ENCODE assay signal across 10 cellular contexts in the genomic region with DNA sequence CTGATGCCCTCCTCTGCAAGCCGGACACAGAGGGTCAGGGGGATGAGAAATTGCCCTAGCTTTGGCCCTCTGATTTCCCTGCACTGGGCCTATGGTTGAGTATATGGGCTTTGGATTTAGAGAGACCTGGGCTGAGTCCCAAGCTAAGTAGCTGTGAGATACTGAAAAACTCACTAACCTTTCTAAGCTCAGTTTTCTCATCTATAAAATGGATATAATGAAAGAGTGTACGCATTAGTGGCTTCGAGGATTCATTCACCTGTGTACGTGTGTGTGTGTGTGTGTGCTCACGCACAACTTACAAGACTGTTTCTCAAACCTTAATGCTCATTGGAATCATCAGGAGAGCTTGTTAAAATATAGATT. TPM values are rescaled to one million over a fixed set of nuclear protein-coding genes. Genes with fewer than 3 reads are reported as not detected.
DNase-seq lines count a peak whose midpoint lies in the region; ATAC-seq and TF ChIP-seq lines count a peak whose summit lies in the region.
"Had no signal": no experiment of that assay in that cellular context is flagged by ENCODE, and none has a peak within 500 bp of the region (broad histone marks: within the 10 kb centered on the region; RNA-seq: fewer than 3 reads in every experiment).

No MANE protein-coding gene starts in this region.

- H3K18ac ChIP-seq in trophoblast cell (ENCODE audit: low read length): no peak overlapping the region

- H4K91ac ChIP-seq in trophoblast cell (ENCODE audit: low read depth, low read length): no peak overlapping the region

- H3K4me1 ChIP-seq in GM23248 (ENCODE audit: insufficient read depth) (no peaks in the 10 kb centered on the region), trophoblast cell (ENCODE audit: control insufficient read depth in 1 of 2, insufficient read depth in 2 of 2, low read length in 2 of 2) (peaks cover 3 to 8% of the 10 kb centered on the region in 2 experiments)

- no peaks in the 10 kb centered on the region for H4K20me1 ChIP-seq in GM23248 (ENCODE audit: insufficient read depth)

- no peak overlapping the region for H3K14ac ChIP-seq in trophoblast cell (ENCODE audit: low read length)

- H3K36me3 ChIP-seq in GM23248 (ENCODE audit: low read depth): no peaks in the 10 kb centered on the region
- H3K36me3 ChIP-seq in trophoblast cell (ENCODE audit: control insufficient read depth in 1 of 2, insufficient read depth in 2 of 2, low read length in 2 of 2): no peaks in the 10 kb centered on the region

- ATAC-seq in natural killer cell (no peak), esophagus mucosa (no peak)

- H2AFZ ChIP-seq in GM23248: peak overlapping the region; percentile 87; the same call in 1 of the 2 replicates
- no peak overlapping the region for H2AFZ ChIP-seq in trophoblast cell (ENCODE audit: insufficient read depth, low read length, poor library complexity)

- intact Hi-C loops in natural killer cell (cut with micrococcal nuclease): loop anchor here (10.0 kb wide), 2 partner anchors 61 to 609 kb away; no protein-coding TSS in a partner anchor

- WGBS in GM23248 (ENCODE audit: low coverage in 1 of 2, low lambda C conversion rate in 2 of 2, missing lambda C conversion rate in 2 of 2), 2 experiments: 46 to 58% methylated on average over 5 of the region's 5 CpGs
- WGBS in trophoblast cell (ENCODE audit: extremely low coverage, insufficient coverage, insufficient read length): no CpG with 5 or more reads among the region's 5 CpGs

- POLR2A ChIA-PET in GM10248 (lab: Yijun Ruan, JAX): interaction anchor here (0.5 to 0.6 kb wide), 2 partner anchors 103 to 369 kb away, joined by 4 to 7 read pairs; no protein-coding TSS in a partner anchor

- H3K9ac ChIP-seq in GM23248: no peak overlapping the region
- no peak overlapping the region for H3K9ac ChIP-seq in trophoblast cell (ENCODE audit: low read length)

- H3K27ac ChIP-seq in 22Rv1 (no peak overlapping the region), GM23248 (no peak overlapping the region), trophoblast cell (ENCODE audit: low read depth, low read length) (no peak overlapping the region)

- H3F3A ChIP-seq in GM23248 (ENCODE audit: insufficient read depth): no peaks in the 10 kb centered on the region

- no peak overlapping the region for H4K12ac ChIP-seq in trophoblast cell (ENCODE audit: low read depth, low read length)

- H3K4me3 Mint-ChIP-seq in natural killer cell: peak overlapping the region; percentile 80

- H3K4me3 ChIP-seq in GM23248 (peak overlapping the region; percentile 74), astrocyte of the spinal cord (ENCODE audit: low read depth, low read length) (peak overlapping the region; percentile 45), trophoblast cell (ENCODE audit: low read depth, low read length) (no peak overlapping the region)

- no peak overlapping the region for H3K4ac ChIP-seq in trophoblast cell (ENCODE audit: low read depth, low read length)

- CTCF ChIA-PET in GM10248 (lab: Yijun Ruan, JAX): interaction anchor here (0.7 to 8.0 kb wide), 46 partner anchors 9 to 547 kb away, joined by 3 to 110 read pairs (median 5); a partner anchor contains a TSS

- no peaks in the 10 kb centered on the region for H3K27me3 ChIP-seq in GM23248 (replicated peaks; ENCODE audit: insufficient read depth)
- H3K27me3 ChIP-seq in trophoblast cell (ENCODE audit: insufficient read depth, low read length): peaks cover 6% of the 10 kb centered on the region

- no peak overlapping the region for H3K27ac Mint-ChIP-seq in natural killer cell

- in situ Hi-C loops in GM23248 (cut with MboI): loop anchor here (25.0 kb wide), 1 partner anchor 257 kb away; no protein-coding TSS in a partner anchor
- in situ Hi-C loops in astrocyte of the spinal cord (cut with HindIII; ENCODE audit: low sequenced_read_pairs): no loop called here
- in situ Hi-C loops in GM13977 (cut with MboI; ENCODE audit: low pct_unique_long_range_greater_than_20kb, low sequenced_read_pairs, unreplicated experiment): no loop called here

- no peak overlapping the region for H3K23ac ChIP-seq in trophoblast cell (ENCODE audit: low read length)

- no peak for DNase-seq in GM23248
- DNase-seq in astrocyte of the spinal cord (ENCODE audit: low read depth, low spot score): no peak
- no peak for DNase-seq in natural killer cell
- no peak for DNase-seq in GM10248 (ENCODE audit: extremely low spot score)
- no peak for DNase-seq in trophoblast cell
- DNase-seq in GM13977 (ENCODE audit: low spot score): no peak
- DNase-seq: NCI-H1436 treated with DMSO at 0.1 percent for 48 hours had no signal

- no peaks in the 10 kb centered on the region for H3K79me2 ChIP-seq in GM23248 (ENCODE audit: insufficient read depth)
- H3K79me2 ChIP-seq in trophoblast cell (ENCODE audit: control insufficient read depth, insufficient read depth, low read length, poor library complexity): no peaks in the 10 kb centered on the region

- H2BK12ac ChIP-seq in trophoblast cell (ENCODE audit: low read length): no peak overlapping the region

- peaks cover 5% of the 10 kb centered on the region for H3K79me1 ChIP-seq in trophoblast cell (ENCODE audit: low read length)

- TF ChIP-seq CTCF in 22Rv1 (IDR thresholded peaks at IDR 0.05) (peak; percentile 73), astrocyte of the spinal cord (IDR thresholded peaks at IDR 0.05; ENCODE audit: low read depth, low read length) (no peak), natural killer cell (IDR thresholded peaks at IDR 0.05) (peak; percentile 38), GM10248 (IDR thresholded peaks at IDR 0.05; ENCODE audit: control extremely low read depth, extremely low read depth, low read depth, missing control alignments) (no peak), GM13977 (IDR thresholded peaks at IDR 0.05; ENCODE audit: extremely low read depth, insufficient read depth, missing control alignments) (no peak)

- peak overlapping the region; percentile 76 for H3K4me2 ChIP-seq in GM23248 (ENCODE audit: unreplicated experiment)
- no peak overlapping the region for H3K4me2 ChIP-seq in trophoblast cell (ENCODE audit: low read length)

- H2BK120ac ChIP-seq in trophoblast cell (ENCODE audit: insufficient read depth, low read length, poor library complexity): no peak overlapping the region

- no peaks in the 10 kb centered on the region for H3K36me3 Mint-ChIP-seq in natural killer cell

- H4K8ac ChIP-seq in trophoblast cell (ENCODE audit: low read depth, low read length): no peak overlapping the region

- no peaks in the 10 kb centered on the region for H3K9me3 Mint-ChIP-seq in natural killer cell

- H3K9me3 ChIP-seq in GM23248 (ENCODE audit: low read depth): no peaks in the 10 kb centered on the region
- no peaks in the 10 kb centered on the region for H3K9me3 ChIP-seq in trophoblast cell (ENCODE audit: insufficient read depth, low read depth, low read length)

- no peak overlapping the region for H2AK5ac ChIP-seq in trophoblast cell (ENCODE audit: low read length)

- H3K27me3 Mint-ChIP-seq in natural killer cell (ENCODE audit: low read depth in 2 of 2): peaks cover 18 to 42% of the 10 kb centered on the region in 2 donors

- peaks cover 15 to 25% of the 10 kb centered on the region in 2 donors for H3K4me1 Mint-ChIP-seq in natural killer cell

- no peaks in the 10 kb centered on the region for H3K9me2 ChIP-seq in GM23248 (ENCODE audit: insufficient read depth)

- H2BK5ac ChIP-seq in trophoblast cell (ENCODE audit: low read depth, low read length, poor library complexity): no peak overlapping the region

RNA-seq across cellular contexts. Expression of a gene that starts 12.7 kb away (rescaled TPM):
- total RNA-seq in GM23248 (2014; rRNA removed; shearing (Covaris generic)): not detected in 2 replicates
- polyA plus RNA-seq in GM23248 (2016; fragmentation: Nextera tagmentation; extraction: Ambion mirVana): not detected in 2 replicates
- not detected for total RNA-seq in natural killer cell
- total RNA-seq in esophagus mucosa: not detected
- polyA plus RNA-seq in trophoblast cell (2013): not detected in 2 replicates
- total RNA-seq: mononuclear cell had no signal

RNA-seq across cellular contexts. Expression of a gene that starts 14.1 kb away (rescaled TPM):
- not detected in 2 replicates for total RNA-seq in GM23248 (2014; rRNA removed; shearing (Covaris generic))
- 0.09 TPM in 1 of 2 replicates, not detected in the other for polyA plus RNA-seq in GM23248 (2016; fragmentation: Nextera tagmentation; extraction: Ambion mirVana)
- total RNA-seq in natural killer cell (not detected), esophagus mucosa (0.16 TPM)
- polyA plus RNA-seq in trophoblast cell (2013): 0.10 and 0.12 TPM in 2 replicates
- total RNA-seq: mononuclear cell had no signal

RNA-seq across cellular contexts. Expression of a gene that starts 39.6 kb away (rescaled TPM):
- 1.7 TPM in 1 of 2 replicates, not detected in the other for total RNA-seq in GM23248 (2014; rRNA removed; shearing (Covaris generic))
- polyA plus RNA-seq in GM23248 (2016; fragmentation: Nextera tagmentation; extraction: Ambion mirVana): 3.4 and 3.7 TPM in 2 replicates
- total RNA-seq in natural killer cell: under 1 TPM in 1 of 3 donors, not detected in 2; 0.90 TPM
- total RNA-seq in esophagus mucosa: 864 TPM
- polyA plus RNA-seq in trophoblast cell (2013): 2.2 and 2.6 TPM in 2 replicates

RNA-seq across cellular contexts. Expression of a gene that starts 54.2 kb away (rescaled TPM):
- total RNA-seq in GM23248 (2014; rRNA removed; shearing (Covaris generic)): 368 and 410 TPM in 2 replicates
- 454 and 461 TPM in 2 replicates for polyA plus RNA-seq in GM23248 (2016; fragmentation: Nextera tagmentation; extraction: Ambion mirVana)
- 1 to 10 TPM in 2 of 3 donors, under 1 TPM in 1; 0.45 to 1.8 (median 1.5) TPM for total RNA-seq in natural killer cell
- 99.1 TPM for total RNA-seq in esophagus mucosa
- 89.9 and 90.3 TPM in 2 replicates for polyA plus RNA-seq in trophoblast cell (2013)

Comparison
In these comparisons a context has a peak if more than half of its experiments do, and no peak if none do; other contexts are left out.
1. CTCF ChIP-seq: peak in 22Rv1 (single experiment) and natural killer cell (single experiment); none in astrocyte of the spinal cord (single experiment), GM10248 (single experiment) and GM13977 (single experiment).
2. RNA of a gene that starts 39.6 kb away (total RNA-seq): 864 TPM in esophagus mucosa (single experiment); 1.7 TPM in GM23248 and 0.90 TPM in natural killer cell; every median in the first group is over 100 times any median in the second.